In genomic region chr11:106234794-106235193, GRCh38 we compare ENCODE assay signal across 29 cellular contexts.
"Had no signal": no experiment of that assay in that cellular context is flagged by ENCODE, and none has a peak within 500 bp of the region (broad histone marks: within the 10 kb centered on the region; RNA-seq: fewer than 3 reads in every experiment).

No MANE protein-coding gene starts in this region.

- H3K4me1 ChIP-seq: adrenal gland, Peyer's patch, SJCRH30 had no signal

- H3K9me3 ChIP-seq: adrenal gland, Peyer's patch, SJCRH30, SK-N-SH had no signal

- H3K4me3 Mint-ChIP-seq: activated CD8-positive, alpha-beta T cell treated with anti-CD3 and anti-CD28 coated beads, Interleukin-2, amount 10 ng/mL, durations not matched to agents 7 days and 5 days; activated naive CD8-positive, alpha-beta T cell treated with anti-CD3 and anti-CD28 coated beads, Interleukin-2, amount 10 ng/mL, durations not matched to agents 7 days and 5 days; T-helper 1 cell treated with Interleukin-12 subunit alpha and Interleukin-12 subunit beta and Interleukin-4 antibody, amounts not matched to agents 30 μg/mL and 1 μg/mL, for 36 hours; WTC11 had no signal

- DNase-seq: activated CD4-positive, alpha-beta T cell treated with anti-CD3 and anti-CD28 coated beads for 48 hours; activated CD4-positive, alpha-beta T cell treated with anti-CD3 and anti-CD28 coated beads, Interleukin-2, amount 50 U/mL, for 4 hours; activated CD4-positive, CD25-positive, alpha-beta regulatory T cell treated with anti-CD3 and anti-CD28 coated beads, Interleukin-2, amount 50 U/mL, for 72 hours; activated CD8-positive, alpha-beta memory T cell treated with anti-CD3 and anti-CD28 coated beads, Interleukin-2, amount 50 U/mL, for 48 hours; activated CD8-positive, alpha-beta T cell treated with anti-CD3 and anti-CD28 coated beads, Interleukin-2, amount 10 ng/mL, durations not matched to agents 7 days and 5 days; activated naive CD4-positive, alpha-beta T cell treated with anti-CD3 and anti-CD28 coated beads, Interleukin-2, amount 50 U/mL, for 16 hours; activated naive CD8-positive, alpha-beta T cell treated with anti-CD3 and anti-CD28 coated beads, Interleukin-2, amount 10 ng/mL, durations not matched to agents 7 days and 5 days; activated T-cell treated with anti-CD3 and anti-CD28 coated beads, Interleukin-2, amount 50 U/mL, for 1 hour; adrenal gland; anterior cingulate cortex; cerebellar nuclear complex; MV-4-11; NCI-H1092 treated with DMSO at 0.1 percent for 48 hours; NCI-H1417 treated with DMSO at 0.1 percent for 48 hours; NCI-H1694; NCI-H2029; NCI-H2107; NCI-H2171 treated with DMSO at 0.1 percent for 48 hours; NCI-H226; NCI-H526; NCI-H774; OCI-M1; Peyer's patch; Right ventricle myocardium superior; SJCRH30; SK-N-SH had no signal

- H3K4me1 Mint-ChIP-seq: activated naive CD8-positive, alpha-beta T cell treated with anti-CD3 and anti-CD28 coated beads, Interleukin-2, amount 10 ng/mL, durations not matched to agents 7 days and 5 days; WTC11 had no signal

- ATAC-seq: activated CD8-positive, alpha-beta T cell treated with anti-CD3 and anti-CD28 coated beads, Interleukin-2, amount 10 ng/mL, durations not matched to agents 7 days and 5 days; WTC11 had no signal

- H3K27me3 ChIP-seq: adrenal gland, Peyer's patch, SJCRH30 had no signal

- H3K36me3 Mint-ChIP-seq: activated naive CD8-positive, alpha-beta T cell treated with anti-CD3 and anti-CD28 coated beads, Interleukin-2, amount 10 ng/mL, durations not matched to agents 7 days and 5 days had no signal

- H3K9me2 ChIP-seq: SK-N-SH had no signal

- H3K27ac Mint-ChIP-seq: activated CD8-positive, alpha-beta T cell treated with anti-CD3 and anti-CD28 coated beads, Interleukin-2, amount 10 ng/mL, durations not matched to agents 7 days and 5 days; activated naive CD8-positive, alpha-beta T cell treated with anti-CD3 and anti-CD28 coated beads, Interleukin-2, amount 10 ng/mL, durations not matched to agents 7 days and 5 days; T-helper 1 cell treated with Interleukin-12 subunit alpha and Interleukin-12 subunit beta and Interleukin-4 antibody, amounts not matched to agents 30 μg/mL and 1 μg/mL, for 36 hours; WTC11 had no signal

- H3K4me3 ChIP-seq: adrenal gland, Peyer's patch, SJCRH30 had no signal

- H3K27ac ChIP-seq: adrenal gland, Peyer's patch, RWPE1, SJCRH30 had no signal

- H3K36me3 ChIP-seq: adrenal gland, Peyer's patch, SJCRH30 had no signal

- H3K27me3 Mint-ChIP-seq: activated naive CD8-positive, alpha-beta T cell treated with anti-CD3 and anti-CD28 coated beads, Interleukin-2, amount 10 ng/mL, durations not matched to agents 7 days and 5 days had no signal

- H3K4me2 ChIP-seq: SK-N-SH had no signal
